In the genomic region with DNA sequence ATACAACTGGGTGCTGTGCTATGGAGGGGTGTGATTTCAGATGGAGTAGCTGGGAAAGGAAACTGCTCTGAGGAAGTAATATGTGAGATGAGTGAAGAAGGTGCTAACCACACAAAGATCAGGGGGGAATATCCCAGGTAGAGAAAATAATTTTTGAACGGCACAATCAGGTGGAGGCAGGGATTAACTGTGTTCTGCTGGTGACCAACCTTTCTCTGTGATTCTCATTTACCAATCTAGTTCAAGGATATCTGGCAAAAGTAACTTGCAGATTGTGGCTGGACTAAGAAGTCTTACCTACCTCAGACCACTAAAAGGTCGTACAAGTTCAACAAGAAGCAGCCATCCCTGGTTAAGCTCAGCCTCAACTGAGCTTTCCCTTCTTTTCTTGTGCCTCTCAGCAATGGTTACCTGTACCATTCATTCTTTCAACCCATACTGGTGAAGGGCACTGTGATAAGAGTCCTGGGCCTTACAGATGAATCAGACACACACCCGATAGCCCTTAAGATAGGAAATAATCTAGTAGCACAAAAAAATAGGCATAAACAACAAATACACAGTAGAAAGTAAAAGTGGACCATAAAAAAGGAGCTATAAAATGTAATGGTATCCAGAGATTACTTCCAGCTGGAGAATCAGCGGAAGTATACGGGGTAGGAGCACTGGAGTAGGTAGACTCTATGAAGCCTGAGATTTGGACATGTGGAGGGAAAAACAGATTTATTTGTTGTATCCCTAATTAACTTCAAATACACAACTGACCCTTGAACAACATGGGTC, we compare ENCODE assay signal across 1 cellular context.
A peak's percentile ranks its signal among the peaks of the same experiment; 100 is the strongest.
TF ChIP-seq lines count a peak whose summit lies in the region.

No MANE protein-coding gene starts in this region.

TF ChIP-seq in K562, 482 proteins besides CTCF, POLR2A, EP300 and RAD21 (continued from another document):
- peak; percentile 64 for TF ChIP-seq PRDM10 (IDR thresholded peaks at IDR 0.05; ENCODE audit: partially characterized antibody)
